26 cellular contexts compared by ENCODE assay signal in the genomic region with DNA sequence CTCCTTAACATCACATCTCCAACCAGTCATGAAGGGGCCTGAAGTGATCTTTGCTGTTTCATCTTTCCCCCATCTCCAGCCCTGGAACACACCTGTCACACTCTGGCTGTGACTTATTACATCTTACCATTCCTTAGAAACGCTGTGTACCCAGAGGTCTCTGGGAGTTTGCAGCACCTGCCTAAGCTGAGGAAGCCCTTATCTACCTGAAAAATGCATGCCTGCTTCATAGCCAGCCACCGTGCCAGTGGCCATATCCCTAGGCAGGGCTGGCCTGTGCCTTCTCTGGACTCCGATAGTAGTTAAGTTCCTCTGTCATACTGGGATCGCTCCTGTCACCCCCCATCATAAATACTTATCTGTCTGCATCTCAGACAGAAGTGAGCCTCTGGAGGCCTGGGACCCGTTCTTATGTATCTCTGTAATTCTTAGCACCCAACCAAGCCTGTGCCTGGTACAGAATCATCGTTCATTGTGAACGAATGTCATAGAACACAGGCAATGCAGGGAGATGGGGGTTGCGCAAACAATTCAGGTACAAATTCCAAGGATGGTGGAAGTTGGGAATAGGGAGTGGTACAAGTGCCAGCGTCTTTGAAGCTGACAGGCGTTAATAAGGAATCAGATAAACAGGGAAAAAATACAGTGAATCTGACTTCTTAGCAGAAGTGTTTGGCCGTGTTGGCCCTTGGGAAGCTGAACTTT.
DNase-seq lines count a peak whose midpoint lies in the region; ATAC-seq, FAIRE-seq and TF ChIP-seq lines count a peak whose summit lies in the region.
"Had no signal": no experiment of that assay in that cellular context is flagged by ENCODE, and none has a peak within 500 bp of the region (broad histone marks: within the 10 kb centered on the region; RNA-seq: fewer than 3 reads in every experiment).

No MANE protein-coding gene starts in this region.

- no peaks in the 10 kb centered on the region for H3F3A ChIP-seq in PC-3 (ENCODE audit: low read length, unreplicated experiment)

- H3K9ac ChIP-seq in BLaER1 (no peak overlapping the region), PC-3 (ENCODE audit: low read length) (no peak overlapping the region)
- H3K9ac ChIP-seq: parathyroid adenoma had no signal

- H3K36me3 Mint-ChIP-seq in CD8-positive, alpha-beta T cell = peaks cover 3% of the 10 kb centered on the region
- H3K36me3 Mint-ChIP-seq in naive B cell = peaks cover 9 to 13% of the 10 kb centered on the region in 2 donors
- H3K36me3 Mint-ChIP-seq: activated CD4-positive, alpha-beta memory T cell treated with anti-CD3 and anti-CD28 coated beads for 36 hours; CD14-positive monocyte; stimulated activated effector memory CD8-positive, alpha-beta T cell treated with anti-CD3 and anti-CD28 coated beads, Interleukin-12 subunit alpha, Interleukin-12 subunit beta, amount 100 ng/mL, for 72 hours had no signal

- H3K27ac Mint-ChIP-seq in CD8-positive, alpha-beta T cell = peak overlapping the region; percentile 15
- peak overlapping the region in 4 of 6 donors; percentile 36 to 85 (median 60) for H3K27ac Mint-ChIP-seq in naive B cell
- H3K27ac Mint-ChIP-seq: activated CD4-positive, alpha-beta memory T cell treated with anti-CD3 and anti-CD28 coated beads for 36 hours had no signal

- H3K27me3 ChIP-seq in BLaER1 (no peaks in the 10 kb centered on the region), bronchial epithelial cell (ENCODE audit: control insufficient read depth, insufficient read depth, low read length) (peaks cover 2% of the 10 kb centered on the region), PC-3 (ENCODE audit: low read length) (no peaks in the 10 kb centered on the region)
- no peaks in the 10 kb centered on the region for H3K27me3 ChIP-seq in CD8-positive, alpha-beta T cell (ENCODE audit: insufficient read depth, low read length)
- H3K27me3 ChIP-seq: SJSA1 had no signal

- peaks cover 31% of the 10 kb centered on the region for H3K4me1 Mint-ChIP-seq in CD8-positive, alpha-beta T cell (ENCODE audit: low read depth)
- H3K4me1 Mint-ChIP-seq in naive B cell = peaks cover 49 to 80% (median 62%) of the 10 kb centered on the region in 3 donors
- H3K4me1 Mint-ChIP-seq: neural crest cell had no signal

- H3K4me1 ChIP-seq in BLaER1 (peaks cover 44% of the 10 kb centered on the region), PC-3 (ENCODE audit: insufficient read depth, low read length) (peaks cover 12% of the 10 kb centered on the region)
- H3K4me1 ChIP-seq in CD8-positive, alpha-beta T cell (ENCODE audit: insufficient read depth, low read length) = peaks cover 14% of the 10 kb centered on the region
- H3K4me1 ChIP-seq: parathyroid adenoma had no signal

- FAIRE-seq in bronchial epithelial cell (lab: Jason Lieb, UNC) = peak; percentile 91
- FAIRE-seq: TTC549, urothelium cell line had no signal

- H3K9me3 Mint-ChIP-seq in CD8-positive, alpha-beta T cell = no peaks in the 10 kb centered on the region
- H3K9me3 Mint-ChIP-seq in naive B cell = no peaks in the 10 kb centered on the region
- H3K9me3 Mint-ChIP-seq: activated CD4-positive, alpha-beta memory T cell treated with anti-CD3 and anti-CD28 coated beads for 36 hours; stimulated activated effector memory CD8-positive, alpha-beta T cell treated with anti-CD3 and anti-CD28 coated beads, Interleukin-12 subunit alpha, Interleukin-12 subunit beta, amount 100 ng/mL, for 72 hours had no signal

- ATAC-seq in CD8-positive, alpha-beta T cell = no peak
- ATAC-seq in naive B cell (ENCODE audit: low read depth in 2 of 2) (no peak), PC-3 (no peak)
- ATAC-seq: activated CD4-positive, CD25-positive, alpha-beta regulatory T cell treated with anti-CD3 and anti-CD28 coated beads, Interleukin-2, amount 50 U/mL, for 24 hours; stimulated activated effector memory CD8-positive, alpha-beta T cell treated with anti-CD3 and anti-CD28 coated beads, Interleukin-12 subunit alpha, Interleukin-12 subunit beta, amount 100 ng/mL, for 72 hours had no signal

- CTCF ChIA-PET in CD8-positive, alpha-beta T cell (lab: Charles Lee) = no interaction called here
- CTCF ChIA-PET in PC-3 (lab: Charles Lee) = no interaction called here

- POLR2A ChIA-PET in CD8-positive, alpha-beta T cell (lab: Charles Lee) = interaction anchor here (0.9 kb wide), 1 partner anchor 13 kb away, joined by 3 read pairs; no protein-coding TSS in a partner anchor
- POLR2A ChIA-PET in PC-3 (lab: Charles Lee; ENCODE audit: unreplicated experiment) = no interaction called here

- H3K36me3 ChIP-seq in BLaER1 (peaks cover 11% of the 10 kb centered on the region; the same call in 1 of the 2 replicates), bronchial epithelial cell (ENCODE audit: control insufficient read depth, insufficient read depth, low read length) (no peaks in the 10 kb centered on the region), PC-3 (ENCODE audit: low read depth, low read length) (no peaks in the 10 kb centered on the region)
- no peaks in the 10 kb centered on the region for H3K36me3 ChIP-seq in CD8-positive, alpha-beta T cell (ENCODE audit: insufficient read depth, low read length)
- H3K36me3 ChIP-seq: left ventricle myocardium inferior, SJSA1 had no signal

- intact Hi-C loops in CD8-positive, alpha-beta T cell (cut with DNase I, micrococcal nuclease) = loop anchor here in 1 of 2 experiments (2.0 kb wide), 1 partner anchor 15 kb away; no protein-coding TSS in a partner anchor
- intact Hi-C loops in head of caudate nucleus (cut with DNase I) = no loop called here
- intact Hi-C loops in PC-3 (cut with micrococcal nuclease) = no loop called here

- no peak for TF ChIP-seq CTCF in CD8-positive, alpha-beta T cell (IDR thresholded peaks at IDR 0.05)
- TF ChIP-seq CTCF in bronchial epithelial cell (IDR thresholded peaks at IDR 0.05; ENCODE audit: insufficient read depth, low read length, severe bottlenecking) = no peak
- no peak for TF ChIP-seq CTCF in PC-3 (conservative IDR thresholded peaks at IDR 0.05; ENCODE audit: low read depth, low read length)

- no peaks in the 10 kb centered on the region for H3K79me2 ChIP-seq in PC-3 (ENCODE audit: low read length)
- H3K79me2 ChIP-seq: parathyroid adenoma had no signal

- peak overlapping the region; percentile 96; the same call in 1 of the 2 replicates for H3K27ac ChIP-seq in BLaER1
- H3K27ac ChIP-seq in CD8-positive, alpha-beta T cell (ENCODE audit: low read depth, low read length) = no peak overlapping the region
- no peak overlapping the region for H3K27ac ChIP-seq in PC-3 (ENCODE audit: low read length)
- H3K27ac ChIP-seq: left ventricle myocardium inferior, parathyroid adenoma, SJSA1 had no signal

- H3K9me3 ChIP-seq in BLaER1 = peaks cover 14% of the 10 kb centered on the region
- no peaks in the 10 kb centered on the region for H3K9me3 ChIP-seq in CD8-positive, alpha-beta T cell (ENCODE audit: low read length)
- H3K9me3 ChIP-seq in PC-3 (ENCODE audit: low read length) = no peaks in the 10 kb centered on the region
- H3K9me3 ChIP-seq: left ventricle myocardium inferior, SJSA1 had no signal

- no peak overlapping the region for H3K4me2 ChIP-seq in BLaER1
- no peak overlapping the region for H3K4me2 ChIP-seq in PC-3 (ENCODE audit: low read length)

- no peaks in the 10 kb centered on the region for H3K27me3 Mint-ChIP-seq in CD8-positive, alpha-beta T cell (ENCODE audit: low read depth)
- no peaks in the 10 kb centered on the region for H3K27me3 Mint-ChIP-seq in naive B cell
- H3K27me3 Mint-ChIP-seq: activated CD4-positive, alpha-beta memory T cell treated with anti-CD3 and anti-CD28 coated beads for 36 hours had no signal

- no peak overlapping the region for H3K4me3 Mint-ChIP-seq in CD8-positive, alpha-beta T cell
- peak overlapping the region in 2 of 8 donors; percentile 19 to 20 for H3K4me3 Mint-ChIP-seq in naive B cell
- H3K4me3 Mint-ChIP-seq: activated CD4-positive, alpha-beta memory T cell treated with anti-CD3 and anti-CD28 coated beads for 36 hours; CD14-positive monocyte; neural crest cell had no signal

- no peak for DNase-seq in CD8-positive, alpha-beta T cell
- DNase-seq in bronchial epithelial cell (ENCODE audit: low read depth) (no peak), naive B cell (no peak), DMS79 treated with DMSO at 0.1 percent for 48 hours (lab: John Stamatoyannopoulos, UW) (no peak), head of caudate nucleus (no peak), PC-3 (no peak), NCI-H1048 (lab: John Stamatoyannopoulos, UW) (no peak)
- DNase-seq: activated CD4-positive, alpha-beta memory T cell treated with anti-CD3 and anti-CD28 coated beads for 36 hours; central memory CD4-positive, alpha-beta T cell; left ventricle myocardium inferior; midbrain; NCI-H1105 treated with DMSO at 0.1 percent for 48 hours; NCI-H1930; NCI-H524 treated with DMSO at 0.1 percent for 48 hours; right cardiac atrium; stimulated activated CD4-positive, alpha-beta T cell treated with anti-CD3 and anti-CD28 coated beads, Interleukin-12 subunit alpha, Interleukin-12 subunit beta, amount 100 ng/mL, for 4 hours; stimulated activated CD4-positive, alpha-beta T cell treated with anti-CD3 and anti-CD28 coated beads, Interleukin-4, amount 100 ng/mL, for 24 hours had no signal

- no TSS peak for BruUV-seq in PC-3 (replicated peaks; lab: Mats Ljungman, UMichigan)

- H3K9me2 ChIP-seq in PC-3 (replicated peaks; ENCODE audit: low read length) = no peaks in the 10 kb centered on the region

- H3K4me3 ChIP-seq in BLaER1 = no peak overlapping the region
- H3K4me3 ChIP-seq in CD8-positive, alpha-beta T cell (ENCODE audit: low read depth, low read length) = no peak overlapping the region
- H3K4me3 ChIP-seq in bronchial epithelial cell (ENCODE audit: low read depth, low read length) = no peak overlapping the region
- no peak overlapping the region for H3K4me3 ChIP-seq in PC-3 (ENCODE audit: low read length)
- H3K4me3 ChIP-seq: left ventricle myocardium inferior, SJSA1 had no signal

- H4K20me1 ChIP-seq in BLaER1 (no peaks in the 10 kb centered on the region), PC-3 (ENCODE audit: low read length) (no peaks in the 10 kb centered on the region)

- H2AFZ ChIP-seq in PC-3 (ENCODE audit: low read length) = no peak overlapping the region
- H2AFZ ChIP-seq: parathyroid adenoma had no signal
